Comparison of ENCODE assay signal across 17 cellular contexts in genomic region chr1:65229754-65230339, GRCh38.
"Had no signal": no experiment of that assay in that cellular context is flagged by ENCODE, and none has a peak within 500 bp of the region (broad histone marks: within the 10 kb centered on the region; RNA-seq: fewer than 3 reads in every experiment).

No MANE protein-coding gene starts in this region.

- H3K27ac ChIP-seq: body of pancreas, colonic mucosa, pancreas, thoracic aorta had no signal

- H3K9me3 ChIP-seq: body of pancreas, colonic mucosa, pancreas, thoracic aorta had no signal

- H3K4me1 Mint-ChIP-seq: naive B cell had no signal

- H3K9me3 Mint-ChIP-seq: activated CD4-positive, alpha-beta memory T cell treated with anti-CD3 and anti-CD28 coated beads for 36 hours; activated naive CD8-positive, alpha-beta T cell treated with anti-CD3 and anti-CD28 coated beads for 36 hours; activated T-cell treated with anti-CD3 and anti-CD28 coated beads, Interleukin-2, amount 50 U/mL, for 4 hours; naive B cell had no signal

- DNase-seq: activated CD4-positive, alpha-beta T cell treated with anti-CD3 and anti-CD28 coated beads for 1 hour; activated gamma-delta T cell treated with Interleukin-2 at 50 U/mL for 16 hours; activated naive CD8-positive, alpha-beta T cell treated with anti-CD3 and anti-CD28 coated beads for 36 hours; activated T-cell treated with anti-CD3 and anti-CD28 coated beads, Interleukin-2, amount 50 U/mL, for 4 hours; amygdala; body of pancreas; central memory CD4-positive, alpha-beta T cell; colonic mucosa; foreskin melanocyte; head of caudate nucleus; left colon; naive B cell; pancreas; stimulated activated CD4-positive, alpha-beta T cell treated with anti-CD3 and anti-CD28 coated beads, Interleukin-1b, Interleukin-23, amount 100 ng/mL, for 48 hours had no signal

- H3K4me1 ChIP-seq: body of pancreas, colonic mucosa, pancreas had no signal

- H3K4me3 Mint-ChIP-seq: activated CD4-positive, alpha-beta memory T cell treated with anti-CD3 and anti-CD28 coated beads for 36 hours; activated naive CD8-positive, alpha-beta T cell treated with anti-CD3 and anti-CD28 coated beads for 36 hours; activated T-cell treated with anti-CD3 and anti-CD28 coated beads, Interleukin-2, amount 50 U/mL, for 4 hours; naive B cell had no signal

- ATAC-seq: body of pancreas had no signal

- FAIRE-seq: pancreas had no signal

- H3K4me3 ChIP-seq: body of pancreas, colonic mucosa, lung, pancreas, thoracic aorta had no signal

- H3K36me3 ChIP-seq: colonic mucosa, pancreas had no signal

- H3K27me3 ChIP-seq: body of pancreas, colonic mucosa, pancreas had no signal

- H3K36me3 Mint-ChIP-seq: naive B cell had no signal

- H3K27ac Mint-ChIP-seq: activated CD4-positive, alpha-beta memory T cell treated with anti-CD3 and anti-CD28 coated beads for 36 hours; naive B cell had no signal
